Comparison of ENCODE assay signal across 8 cellular contexts in genomic region chr3:32106132-32106928, GRCh38. TPM values are rescaled to one million over a fixed set of nuclear protein-coding genes. Genes with fewer than 3 reads are reported as not detected.
A peak's percentile ranks its signal among the peaks of the same experiment; 100 is the strongest.
DNase-seq lines count a peak whose midpoint lies in the region; ATAC-seq and TF ChIP-seq lines count a peak whose summit lies in the region.

Gene GPD1L (plus strand): TSS chr3:32106620. CDS start chr3:32106712, 92 bp downstream.

- H3K9ac ChIP-seq in DND-41 (ENCODE audit: low read depth, low read length), result peak within 1 kb of the TSS; percentile 78

- ATAC-seq in DND-41 (ENCODE audit: insufficient read depth, low read depth) (peak; percentile 98), GM23338 (peak; percentile 98)
- peak; percentile 99 for ATAC-seq in naive thymus-derived CD4-positive, alpha-beta T cell
- peak; percentile 100 for ATAC-seq in stimulated activated memory B cell treated with anti-CD40 and anti-IgM and Interleukin-4, amounts not matched to agents 10 μg/mL and 1 μg/mL and 100 μg/mL, for 72 hours

- DNase-seq in DND-41 (peak; percentile 96), GM23338 (ENCODE audit: low spot score) (peak; percentile 96), Kasumi-1 (lab: John Stamatoyannopoulos, UW) (peak; percentile 83 to 87), RPMI8226 (peak; percentile 97), fibroblast of gingiva (ENCODE audit: low read depth) (peak; percentile 95)
- peak; percentile 76 to 92 for DNase-seq in activated T-helper 1 cell treated with anti-CD3 and anti-CD28 coated beads, Interleukin-2, amount 50 U/mL, for 16 hours (ENCODE audit: low read depth in 1 of 2, low spot score in 1 of 2)
- peak; percentile 75 to 96 (median 86) for DNase-seq in naive thymus-derived CD4-positive, alpha-beta T cell

- POLR2A ChIA-PET in naive thymus-derived CD4-positive, alpha-beta T cell (lab: Charles Lee), result interaction anchor here (0.6 to 1.9 kb wide), 3 partner anchors 8 to 574 kb away, joined by 3 to 13 read pairs (median 4); no protein-coding TSS in a partner anchor

- H3F3A ChIP-seq in GM23338 (replicated peaks; ENCODE audit: low read depth), result 0 out of 2 replicates have a peak, but pooled peaks cover 4% of the 10 kb centered on the region

- H3K27ac Mint-ChIP-seq in GM23338, result no peak within 1 kb of the TSS
- H3K27ac Mint-ChIP-seq in naive thymus-derived CD4-positive, alpha-beta T cell, result peak within 1 kb of the TSS; percentile 77 to 96 (median 82)
- peak within 1 kb of the TSS; percentile 83 for H3K27ac Mint-ChIP-seq in stimulated activated memory B cell treated with anti-CD40 and anti-IgM and Interleukin-4, amounts not matched to agents 10 μg/mL and 1 μg/mL and 100 μg/mL, for 72 hours

- CTCF ChIA-PET in naive thymus-derived CD4-positive, alpha-beta T cell (lab: Charles Lee), result interaction anchor here (0.6 kb wide), 1 partner anchor 326 kb away, joined by 4 read pairs; no protein-coding TSS in a partner anchor

- no peak for TF ChIP-seq CTCF in DND-41 (IDR thresholded peaks at IDR 0.05; ENCODE audit: borderline replicate concordance, extremely low read depth, low read length, poor library complexity, severe bottlenecking)
- no peak for TF ChIP-seq CTCF in GM23338 (conservative IDR thresholded peaks at IDR 0.05; ENCODE audit: low read depth in 2 of 2)

- peaks cover 21% of the 10 kb centered on the region for H3K27me3 Mint-ChIP-seq in GM23338 (ENCODE audit: insufficient read depth, low read depth, poor library complexity)
- H3K27me3 Mint-ChIP-seq in naive thymus-derived CD4-positive, alpha-beta T cell, result no peaks in the 10 kb centered on the region
- no peaks in the 10 kb centered on the region for H3K27me3 Mint-ChIP-seq in stimulated activated memory B cell treated with anti-CD40 and anti-IgM and Interleukin-4, amounts not matched to agents 10 μg/mL and 1 μg/mL and 100 μg/mL, for 72 hours

- H3K36me3 ChIP-seq in DND-41 (ENCODE audit: insufficient read depth, low read length) (0 out of 2 replicates have a peak, but pooled peaks cover 3% of the 10 kb centered on the region), GM23338 (ENCODE audit: insufficient read depth) (peaks cover 14% of the 10 kb centered on the region)
- no peaks in the 10 kb centered on the region for H3K36me3 ChIP-seq in naive thymus-derived CD4-positive, alpha-beta T cell (ENCODE audit: control insufficient read depth in 2 of 3, insufficient read depth in 3 of 3, low read length in 3 of 3)

- H3K4me3 ChIP-seq in DND-41 (ENCODE audit: low read depth in 1 of 2, low read length in 2 of 2), result peak within 1 kb of the TSS; percentile 59 to 86
- H3K4me3 ChIP-seq in GM23338, result peak within 1 kb of the TSS; percentile 79
- peak within 1 kb of the TSS; percentile 77 for H3K4me3 ChIP-seq in naive thymus-derived CD4-positive, alpha-beta T cell (ENCODE audit: low read length)

- H3K4me1 ChIP-seq in DND-41 (ENCODE audit: insufficient read depth, low read length), result peaks cover 50% of the 10 kb centered on the region
- H3K4me1 ChIP-seq in GM23338 (ENCODE audit: insufficient read depth), result no peaks in the 10 kb centered on the region; the same call in 1 of the 2 replicates
- H3K4me1 ChIP-seq in naive thymus-derived CD4-positive, alpha-beta T cell (ENCODE audit: control insufficient read depth in 2 of 2, insufficient read depth in 2 of 2, low read length in 2 of 2), result peaks cover 13 to 14% of the 10 kb centered on the region in 2 donors

- peaks cover 9% of the 10 kb centered on the region; the same call in 2 of the 3 replicates for H3K4me1 Mint-ChIP-seq in GM23338
- H3K4me1 Mint-ChIP-seq in naive thymus-derived CD4-positive, alpha-beta T cell, result peaks cover 14 to 43% (median 39%) of the 10 kb centered on the region in 7 donors
- peaks cover 28% of the 10 kb centered on the region for H3K4me1 Mint-ChIP-seq in stimulated activated memory B cell treated with anti-CD40 and anti-IgM and Interleukin-4, amounts not matched to agents 10 μg/mL and 1 μg/mL and 100 μg/mL, for 72 hours

- H3K27me3 ChIP-seq in DND-41 (ENCODE audit: insufficient read depth, low read length, poor library complexity), result no peaks in the 10 kb centered on the region
- H3K27me3 ChIP-seq in GM23338 (ENCODE audit: insufficient read depth), result peaks cover 17% of the 10 kb centered on the region
- H3K27me3 ChIP-seq in naive thymus-derived CD4-positive, alpha-beta T cell (ENCODE audit: control insufficient read depth in 2 of 2, insufficient read depth in 2 of 2, low read length in 2 of 2), result no peaks in the 10 kb centered on the region

- peak within 1 kb of the TSS; percentile 83 for H3K27ac ChIP-seq in DND-41 (ENCODE audit: low read length)
- no peak within 1 kb of the TSS for H3K27ac ChIP-seq in GM23338 (ENCODE audit: low read depth)
- peak within 1 kb of the TSS; percentile 68 for H3K27ac ChIP-seq in naive thymus-derived CD4-positive, alpha-beta T cell (ENCODE audit: low read depth, low read length)

- H3K4me3 Mint-ChIP-seq in GM23338, result peak within 1 kb of the TSS; percentile 87
- H3K4me3 Mint-ChIP-seq in naive thymus-derived CD4-positive, alpha-beta T cell, result peak within 1 kb of the TSS; percentile 86 to 97 (median 94)
- H3K4me3 Mint-ChIP-seq in stimulated activated memory B cell treated with anti-CD40 and anti-IgM and Interleukin-4, amounts not matched to agents 10 μg/mL and 1 μg/mL and 100 μg/mL, for 72 hours, result peak within 1 kb of the TSS; percentile 94

- intact Hi-C loops in naive thymus-derived CD4-positive, alpha-beta T cell (cut with micrococcal nuclease), result loop anchor here (1.0 to 10.0 kb wide), 14 partner anchors 8 to 1752 kb away; partner anchors contain the start of genes CMTM6 (in 2 of the 2), CNOT10 (in 2 of the 2), STT3B (in 2 of the 2) and UBP1 (in 2 of the 2)

- peaks cover 13% of the 10 kb centered on the region for H3K36me3 Mint-ChIP-seq in GM23338 (ENCODE audit: low read depth)
- peaks cover 4 to 22% (median 8%) of the 10 kb centered on the region in 5 donors for H3K36me3 Mint-ChIP-seq in naive thymus-derived CD4-positive, alpha-beta T cell
- peaks cover 11% of the 10 kb centered on the region for H3K36me3 Mint-ChIP-seq in stimulated activated memory B cell treated with anti-CD40 and anti-IgM and Interleukin-4, amounts not matched to agents 10 μg/mL and 1 μg/mL and 100 μg/mL, for 72 hours

- H2AFZ ChIP-seq in DND-41 (ENCODE audit: low read depth, low read length), result peak within 1 kb of the TSS; percentile 99
- peak within 1 kb of the TSS; percentile 100 for H2AFZ ChIP-seq in GM23338

- peaks cover 18% of the 10 kb centered on the region for H3K9me3 ChIP-seq in DND-41 (ENCODE audit: insufficient read depth, low read length, severe bottlenecking)
- peaks cover 0 to 7% (median 0%) of the 10 kb centered on the region in 3 experiments for H3K9me3 ChIP-seq in naive thymus-derived CD4-positive, alpha-beta T cell (ENCODE audit: control insufficient read depth in 2 of 3, low read length in 3 of 3)

- H3K9me2 ChIP-seq in GM23338 (ENCODE audit: insufficient read depth), result peaks cover 6% of the 10 kb centered on the region; the same call in 1 of the 2 replicates

- peaks cover 29% of the 10 kb centered on the region for H3K9me3 Mint-ChIP-seq in GM23338
- H3K9me3 Mint-ChIP-seq in naive thymus-derived CD4-positive, alpha-beta T cell, result peaks cover 0 to 16% (median 10%) of the 10 kb centered on the region in 11 donors
- peaks cover 9% of the 10 kb centered on the region for H3K9me3 Mint-ChIP-seq in stimulated activated memory B cell treated with anti-CD40 and anti-IgM and Interleukin-4, amounts not matched to agents 10 μg/mL and 1 μg/mL and 100 μg/mL, for 72 hours

- peaks cover 6% of the 10 kb centered on the region; the same call in 1 of the 2 replicates for H4K20me1 ChIP-seq in DND-41 (ENCODE audit: insufficient read depth, low read length)
- no peaks in the 10 kb centered on the region for H4K20me1 ChIP-seq in GM23338 (replicated peaks; ENCODE audit: insufficient read depth)

- H3K4me2 ChIP-seq in DND-41 (ENCODE audit: insufficient read depth, low read length) (peak within 1 kb of the TSS; percentile 94), GM23338 (peak within 1 kb of the TSS; percentile 94)

- H3K79me2 ChIP-seq in DND-41 (ENCODE audit: insufficient read depth, low read length) (peaks cover 48% of the 10 kb centered on the region), GM23338 (replicated peaks; ENCODE audit: insufficient read depth) (no peaks in the 10 kb centered on the region)

TF ChIP-seq in GM23338, 12 proteins besides CTCF, POLR2A, EP300 and RAD21:
- no peak for TF ChIP-seq STAT1 (IDR thresholded peaks at IDR 0.05; ENCODE audit: unreplicated experiment)
- TF ChIP-seq EZH2 (IDR thresholded peaks at IDR 0.05; ENCODE audit: low read depth, unreplicated experiment), result no peak
- TF ChIP-seq ZNF331 (CRISPR knock-in tag; IDR thresholded peaks at IDR 0.05; ENCODE audit: low read depth), result no peak
- TF ChIP-seq ETS1 (IDR thresholded peaks at IDR 0.05), result peak; percentile 77
- TF ChIP-seq POLR2AphosphoS5 (IDR thresholded peaks at IDR 0.05; ENCODE audit: low read depth), result peak; percentile 58
TF ChIP-seq in GM23338: peak in this region for 2.

RNA-seq across cellular contexts. Expression of gene GPD1L, which starts in this region (rescaled TPM):
- total RNA-seq in GM23338 (2014; rRNA removed; shearing (Covaris generic)), result 6.4 and 8.4 TPM in 2 replicates
- polyA plus RNA-seq in GM23338 (2016; fragmentation: Nextera tagmentation; extraction: Ambion mirVana), result 1.9 and 2.0 TPM in 2 replicates
- 10 to 100 TPM; 14.1 to 23.8 (median 21.4) TPM for total RNA-seq in naive thymus-derived CD4-positive, alpha-beta T cell
- 10 to 100 TPM; 10.6 to 14.6 TPM for polyA plus RNA-seq in naive thymus-derived CD4-positive, alpha-beta T cell
